12 cellular contexts compared by ENCODE assay signal in the genomic region with DNA sequence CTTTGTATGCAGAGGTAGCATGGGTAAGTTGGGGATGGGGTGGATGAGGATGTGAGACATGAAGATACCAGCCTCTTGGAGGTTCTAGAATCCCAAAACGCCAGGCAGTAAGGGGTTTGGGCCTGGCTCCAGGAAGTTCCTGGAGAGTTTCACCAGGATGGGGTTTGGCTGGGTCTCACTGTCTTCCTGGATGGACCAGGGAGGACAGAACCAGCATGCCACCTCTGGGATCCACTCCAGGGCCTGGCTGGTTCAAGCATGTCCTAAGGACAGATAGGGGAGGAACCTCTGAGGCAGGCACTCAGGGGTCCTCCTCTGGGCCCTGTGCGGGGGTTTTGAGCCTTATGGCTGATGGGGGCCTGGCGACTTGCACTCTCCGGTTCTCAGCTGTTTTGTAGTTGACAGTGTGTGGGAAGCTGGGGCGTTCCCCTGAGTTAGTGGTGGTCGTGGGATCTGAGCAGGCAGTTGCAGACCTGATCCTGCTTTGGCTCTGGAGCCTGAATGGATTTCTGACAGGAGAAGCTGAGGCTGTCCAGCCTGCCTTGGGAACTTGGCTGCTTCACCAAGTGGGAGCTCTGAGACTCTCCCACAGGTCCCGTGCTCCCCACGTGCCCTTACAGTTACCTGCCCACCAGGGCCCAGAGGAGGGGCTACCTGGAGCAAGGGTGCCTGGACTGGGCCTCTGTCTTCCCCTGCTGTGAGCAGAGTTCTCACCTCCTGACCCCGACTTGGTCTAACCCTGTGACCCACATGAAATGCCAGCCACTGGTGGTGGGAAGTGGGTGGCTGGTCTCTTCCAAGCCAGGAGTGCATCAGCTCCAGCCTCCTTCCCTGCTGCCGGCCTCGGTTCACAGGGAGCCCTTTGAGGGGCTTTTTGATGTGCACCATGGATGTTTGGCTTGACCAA.
DNase-seq lines count a peak whose midpoint lies in the region; ATAC-seq and TF ChIP-seq lines count a peak whose summit lies in the region.
"Had no signal": no experiment of that assay in that cellular context is flagged by ENCODE, and none has a peak within 500 bp of the region (broad histone marks: within the 10 kb centered on the region; RNA-seq: fewer than 3 reads in every experiment).

No MANE protein-coding gene starts in this region.

- DNase-seq in AG04450 (ENCODE audit: low read depth, low spot score) = no peak
- peak; percentile 40 for DNase-seq in left ventricle myocardium superior
- peak; percentile 78 for DNase-seq in osteocyte (ENCODE audit: extremely low spot score, unreplicated experiment)
- no peak for DNase-seq in mesenteric fat pad (ENCODE audit: low spot score)
- no peak for DNase-seq in GF-D8 (lab: John Stamatoyannopoulos, UW)
- no peak for DNase-seq in DMS 273 (lab: John Stamatoyannopoulos, UW; ENCODE audit: unreplicated experiment)
- DNase-seq: activated effector memory CD4-positive, alpha-beta T cell treated with anti-CD3 and anti-CD28 coated beads, Interleukin-2, amount 50 U/mL, for 16 hours; amniotic stem cell; naive thymus-derived CD8-positive, alpha-beta T cell; SW 1271 had no signal

- ATAC-seq in left ventricle myocardium superior = peak; percentile 9
- no peak for ATAC-seq in GM18873 (IDR thresholded peaks at IDR 0.05; ENCODE audit: low FRiP score, unreplicated experiment)
- ATAC-seq: naive thymus-derived CD8-positive, alpha-beta T cell had no signal

- POLR2A ChIA-PET in AG04450 (lab: Yijun Ruan, JAX) = no interaction called here

- peak overlapping the region; percentile 31 for H3K27ac ChIP-seq in AG04450 (ENCODE audit: low read depth, low read length)
- peak overlapping the region; percentile 68 for H3K27ac ChIP-seq in VCaP

- H3K27me3 Mint-ChIP-seq in osteocyte (ENCODE audit: unreplicated experiment) = no peaks in the 10 kb centered on the region
- H3K27me3 Mint-ChIP-seq: naive thymus-derived CD8-positive, alpha-beta T cell had no signal

- CTCF ChIA-PET in AG04450 (lab: Charles Lee) = no interaction called here

- H3K4me3 ChIP-seq in AG04450 (ENCODE audit: low read depth, low read length) = no peak overlapping the region

- TF ChIP-seq CTCF in AG04450 (IDR thresholded peaks at IDR 0.05; ENCODE audit: low read depth, low read length) (no peak), VCaP (conservative IDR thresholded peaks at IDR 0.05) (no peak), osteocyte (IDR thresholded peaks at IDR 0.05) (no peak)

- H3K27ac Mint-ChIP-seq in osteocyte (ENCODE audit: unreplicated experiment) = no peak overlapping the region

- H3K9me3 ChIP-seq in AG04450 (ENCODE audit: control insufficient read depth, insufficient read depth, low read length) = no peaks in the 10 kb centered on the region

- no peak overlapping the region for H3K4me3 Mint-ChIP-seq in osteocyte (ENCODE audit: unreplicated experiment)
- H3K4me3 Mint-ChIP-seq: naive thymus-derived CD8-positive, alpha-beta T cell had no signal

- peaks cover 2% of the 10 kb centered on the region for H3K36me3 Mint-ChIP-seq in osteocyte (ENCODE audit: unreplicated experiment)

- intact Hi-C loops in left ventricle myocardium superior (cut with micrococcal nuclease) = no loop called here

- H3K4me1 Mint-ChIP-seq in osteocyte (ENCODE audit: unreplicated experiment) = peaks cover 59% of the 10 kb centered on the region

- no peaks in the 10 kb centered on the region for H3K9me3 Mint-ChIP-seq in osteocyte (ENCODE audit: unreplicated experiment)

- no peaks in the 10 kb centered on the region for H3K27me3 ChIP-seq in AG04450 (ENCODE audit: control insufficient read depth, insufficient read depth, low read length)

Comparison
In these comparisons a context has a peak if more than half of its experiments do, and no peak if none do; other contexts are left out.
1. DNase-seq: peak in left ventricle myocardium superior (single experiment) and osteocyte (single experiment); none in AG04450 (single experiment), mesenteric fat pad (single experiment), GF-D8 (single experiment) and DMS 273 (single experiment).